Comparison of ENCODE assay signal across 16 cellular contexts in genomic region chr2:30332791-30333453, GRCh38.
DNase-seq lines count a peak whose midpoint lies in the region; ATAC-seq and TF ChIP-seq lines count a peak whose summit lies in the region.
"Had no signal": no experiment of that assay in that cellular context is flagged by ENCODE, and none has a peak within 500 bp of the region (broad histone marks: within the 10 kb centered on the region; RNA-seq: fewer than 3 reads in every experiment).

No MANE protein-coding gene starts in this region.

- H3K27me3 ChIP-seq in thymus (ENCODE audit: control insufficient read depth, insufficient read depth) = no peaks in the 10 kb centered on the region
- H3K27me3 ChIP-seq: cardiac muscle cell, upper lobe of left lung had no signal

- peak overlapping the region; percentile 84 for H3K27ac Mint-ChIP-seq in activated T-cell treated with anti-CD3 and anti-CD28 coated beads, Interleukin-2, amount 50 U/mL, for 72 hours
- H3K27ac Mint-ChIP-seq in naive thymus-derived CD8-positive, alpha-beta T cell = peak overlapping the region; percentile 90 to 100 (median 96)
- H3K27ac Mint-ChIP-seq: memory B cell had no signal

- peaks cover 3 to 4% of the 10 kb centered on the region in 2 donors for H3K9me3 Mint-ChIP-seq in activated T-cell treated with anti-CD3 and anti-CD28 coated beads, Interleukin-2, amount 50 U/mL, for 72 hours
- H3K9me3 Mint-ChIP-seq in naive thymus-derived CD8-positive, alpha-beta T cell = peaks cover 0 to 1% (median 0%) of the 10 kb centered on the region in 9 donors
- H3K9me3 Mint-ChIP-seq: memory B cell had no signal

- ATAC-seq in activated T-cell treated with anti-CD3 and anti-CD28 coated beads, Interleukin-2, amount 50 U/mL, for 72 hours (replicated peaks in 1 of 2) = peak; percentile 67 to 68
- peak in 1 of 2 donors; percentile 32 for ATAC-seq in naive thymus-derived CD8-positive, alpha-beta T cell
- no peak for ATAC-seq in GM19467 (IDR thresholded peaks at IDR 0.05; ENCODE audit: unreplicated experiment)

- no peak overlapping the region for H3K4me3 ChIP-seq in thymus (ENCODE audit: low read length)
- H3K4me3 ChIP-seq: cardiac muscle cell, upper lobe of left lung had no signal

- no peaks in the 10 kb centered on the region for H3K36me3 Mint-ChIP-seq in activated T-cell treated with anti-CD3 and anti-CD28 coated beads, Interleukin-2, amount 50 U/mL, for 72 hours (ENCODE audit: insufficient read depth in 2 of 2)
- H3K36me3 Mint-ChIP-seq in naive thymus-derived CD8-positive, alpha-beta T cell = no peaks in the 10 kb centered on the region
- H3K36me3 Mint-ChIP-seq: memory B cell had no signal

- H3K27me3 Mint-ChIP-seq in activated T-cell treated with anti-CD3 and anti-CD28 coated beads, Interleukin-2, amount 50 U/mL, for 72 hours (ENCODE audit: low read depth) = no peaks in the 10 kb centered on the region
- no peaks in the 10 kb centered on the region for H3K27me3 Mint-ChIP-seq in naive thymus-derived CD8-positive, alpha-beta T cell
- H3K27me3 Mint-ChIP-seq: memory B cell had no signal

- no peaks in the 10 kb centered on the region for H3K36me3 ChIP-seq in thymus (ENCODE audit: control insufficient read depth, insufficient read depth)
- H3K36me3 ChIP-seq: cardiac muscle cell, upper lobe of left lung had no signal

- DNase-seq in activated gamma-delta T cell treated with anti-CD3 and anti-CD28 coated beads, Interleukin-2, amount 50 U/mL, for 16 hours (ENCODE audit: low read depth) = peak; percentile 25
- DNase-seq in activated gamma-delta T cell treated with Interleukin-2 at 50 U/mL for 16 hours (no peak), NCI-H2196 (lab: John Stamatoyannopoulos, UW; ENCODE audit: unreplicated experiment) (no peak), HEK293T (ENCODE audit: extremely low spot score) (no peak)
- DNase-seq in activated T-cell treated with anti-CD3 and anti-CD28 coated beads, Interleukin-2, amount 50 U/mL, for 72 hours = peak; percentile 71 to 72
- peak in 2 of 10 donors; percentile 16 to 20 for DNase-seq in naive thymus-derived CD8-positive, alpha-beta T cell
- DNase-seq: ACHN, DMS79, erythroblast, hippocampal formation, SK-N-SH, upper lobe of left lung had no signal

- POLR2A ChIA-PET in naive thymus-derived CD8-positive, alpha-beta T cell (lab: Charles Lee) = interaction anchor here (0.5 to 6.5 kb wide), 6 partner anchors 9 to 98 kb away, joined by 3 to 211 read pairs (median 20); partner anchors contain the start of gene LBH
- POLR2A ChIA-PET in HEK293T (lab: Yijun Ruan, JAX) = no interaction called here

- peak overlapping the region; percentile 58 to 67 for H3K4me3 Mint-ChIP-seq in activated T-cell treated with anti-CD3 and anti-CD28 coated beads, Interleukin-2, amount 50 U/mL, for 72 hours
- H3K4me3 Mint-ChIP-seq in naive thymus-derived CD8-positive, alpha-beta T cell = peak overlapping the region in 8 of 10 donors; percentile 5 to 88 (median 52)
- H3K4me3 Mint-ChIP-seq: memory B cell had no signal

- H3K9me3 ChIP-seq in thymus (ENCODE audit: control insufficient read depth) = no peaks in the 10 kb centered on the region
- H3K9me3 ChIP-seq: SK-N-SH, upper lobe of left lung had no signal

- peak overlapping the region; percentile 82 for H3K27ac ChIP-seq in thymus (ENCODE audit: low read depth)
- H3K27ac ChIP-seq: cardiac muscle cell, upper lobe of left lung had no signal

- H3K4me1 Mint-ChIP-seq in activated T-cell treated with anti-CD3 and anti-CD28 coated beads, Interleukin-2, amount 50 U/mL, for 72 hours (ENCODE audit: low read depth) = peaks cover 75% of the 10 kb centered on the region
- H3K4me1 Mint-ChIP-seq in naive thymus-derived CD8-positive, alpha-beta T cell = peaks cover 58 to 77% (median 75%) of the 10 kb centered on the region in 4 donors

- peaks cover 46% of the 10 kb centered on the region for H3K4me1 ChIP-seq in thymus (ENCODE audit: control insufficient read depth, insufficient read depth, low read length)

- CTCF ChIA-PET in HEK293T (lab: Yijun Ruan, JAX) = interaction anchor here (0.6 kb wide), 2 partner anchors 343 to 1385 kb away, joined by 3 read pairs; no protein-coding TSS in a partner anchor

- WGBS in thymus = 86% methylated on average over 4 of the region's 4 CpGs

TF ChIP-seq in HEK293T, 16 proteins besides CTCF, POLR2A, EP300 and RAD21:
- TF ChIP-seq FOXK2 (IDR thresholded peaks at IDR 0.05) (no peak), ELF4 (IDR thresholded peaks at IDR 0.05) (no peak), CTBP1 (IDR thresholded peaks at IDR 0.05; ENCODE audit: borderline replicate concordance) (no peak), ZNF384 (IDR thresholded peaks at IDR 0.05) (no peak), ARNT (IDR thresholded peaks at IDR 0.05) (no peak), NFRKB (IDR thresholded peaks at IDR 0.05) (no peak), HDGF (IDR thresholded peaks at IDR 0.05; ENCODE audit: borderline replicate concordance) (no peak), SP1 (IDR thresholded peaks at IDR 0.05) (no peak)
- TF ChIP-seq, protein P1, sequence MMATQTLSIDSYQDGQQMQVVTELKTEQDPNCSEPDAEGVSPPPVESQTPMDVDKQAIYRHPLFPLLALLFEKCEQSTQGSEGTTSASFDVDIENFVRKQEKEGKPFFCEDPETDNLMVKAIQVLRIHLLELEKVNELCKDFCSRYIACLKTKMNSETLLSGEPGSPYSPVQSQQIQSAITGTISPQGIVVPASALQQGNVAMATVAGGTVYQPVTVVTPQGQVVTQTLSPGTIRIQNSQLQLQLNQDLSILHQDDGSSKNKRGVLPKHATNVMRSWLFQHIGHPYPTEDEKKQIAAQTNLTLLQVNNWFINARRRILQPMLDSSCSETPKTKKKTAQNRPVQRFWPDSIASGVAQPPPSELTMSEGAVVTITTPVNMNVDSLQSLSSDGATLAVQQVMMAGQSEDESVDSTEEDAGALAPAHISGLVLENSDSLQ (IDR thresholded peaks at IDR 0.05) = no peak

Comparison
In these comparisons a context has a peak if more than half of its experiments do, and no peak if none do; other contexts are left out.
1. DNase-seq: peak in activated gamma-delta T cell treated with anti-CD3 and anti-CD28 coated beads, Interleukin-2, amount 50 U/mL, for 16 hours (single experiment) and activated T-cell treated with anti-CD3 and anti-CD28 coated beads, Interleukin-2, amount 50 U/mL, for 72 hours (2 of 2); none in activated gamma-delta T cell treated with Interleukin-2 at 50 U/mL for 16 hours (single experiment), NCI-H2196 (single experiment) and HEK293T (single experiment).